8 cellular contexts compared by ENCODE assay signal in the genomic region with DNA sequence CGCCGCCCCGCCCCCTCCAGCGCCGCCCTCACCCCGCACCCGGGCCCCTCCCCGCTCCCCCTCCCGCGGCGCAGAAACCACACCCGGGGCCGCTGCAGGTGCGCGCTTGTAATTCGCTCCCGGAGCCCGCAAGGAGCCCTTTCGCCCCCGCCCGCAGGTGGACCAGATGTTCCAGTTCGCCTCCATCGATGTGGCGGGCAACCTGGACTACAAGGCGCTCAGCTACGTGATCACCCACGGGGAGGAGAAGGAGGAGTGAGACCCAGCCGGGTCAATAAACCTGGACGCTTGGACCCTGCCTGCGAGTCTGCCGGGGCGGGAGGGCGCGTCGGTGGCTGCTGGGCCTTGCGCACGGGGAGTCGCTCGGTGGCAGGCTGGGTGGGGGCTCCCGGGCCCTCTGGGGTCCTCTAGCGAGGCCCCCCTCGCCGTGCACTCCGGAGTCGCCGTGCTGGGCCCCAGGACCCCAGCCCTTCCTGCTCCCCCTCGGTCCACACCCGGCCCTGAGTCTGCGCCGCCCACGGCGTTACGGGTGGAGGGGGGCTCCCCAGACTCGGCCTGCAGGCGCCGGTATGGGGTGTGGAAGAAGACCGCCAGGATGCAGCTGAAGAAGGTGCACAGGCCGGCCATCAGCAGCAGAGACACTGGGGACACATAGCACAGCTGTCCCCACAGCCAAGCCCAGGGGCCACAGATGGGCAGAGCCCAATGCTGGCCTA. TPM values are rescaled to one million over a fixed set of nuclear protein-coding genes. Genes with fewer than 3 reads are reported as not detected.
DNase-seq lines count a peak whose midpoint lies in the region; ATAC-seq and TF ChIP-seq lines count a peak whose summit lies in the region.

No MANE protein-coding gene starts in this region.

- peaks cover 0 to 11% (median 5%) of the 10 kb centered on the region in 4 donors for H3K36me3 ChIP-seq in esophagus muscularis mucosa
- no peaks in the 10 kb centered on the region for H3K36me3 ChIP-seq in suprapubic skin

- intact Hi-C loops in esophagus muscularis mucosa (cut with DNase I): no loop called here

- H3K9me3 ChIP-seq in esophagus muscularis mucosa: no peaks in the 10 kb centered on the region
- no peaks in the 10 kb centered on the region for H3K9me3 ChIP-seq in suprapubic skin

- H3K4me1 ChIP-seq in esophagus muscularis mucosa (peaks cover 26 to 38% (median 31%) of the 10 kb centered on the region in 4 donors), suprapubic skin (peaks cover 67% of the 10 kb centered on the region)

- TF ChIP-seq CTCF in esophagus muscularis mucosa (IDR thresholded peaks at IDR 0.05) (no peak), suprapubic skin (IDR thresholded peaks at IDR 0.05) (no peak)

- H3K27ac ChIP-seq in esophagus muscularis mucosa (replicated peaks in 1 of 4) (no peak overlapping the region), suprapubic skin (no peak overlapping the region)

- TF ChIP-seq EP300 in esophagus muscularis mucosa (IDR thresholded peaks at IDR 0.05) (no peak), suprapubic skin (IDR thresholded peaks at IDR 0.05) (no peak)

- ATAC-seq in GM18517 (IDR thresholded peaks at IDR 0.05; ENCODE audit: unreplicated experiment) (no peak), GM21737 (IDR thresholded peaks at IDR 0.05; ENCODE audit: unreplicated experiment) (no peak)

- 55% methylated on average over 16 of the region's 58 CpGs for WGBS in esophagus muscularis mucosa
- 53% methylated on average over 14 of the region's 58 CpGs for WGBS in suprapubic skin

- DNase-seq in activated T-cell treated with anti-CD3 and anti-CD28 coated beads, Interleukin-2, amount 50 U/mL, for 1 hour: peak; percentile 50
- DNase-seq in activated T-cell treated with anti-CD3 and anti-CD28 coated beads for 4 hours: no peak
- DNase-seq in NCI-H69 (lab: John Stamatoyannopoulos, UW): peak; percentile 87
- DNase-seq in esophagus muscularis mucosa (ENCODE audit: extremely low spot score): no peak
- peak; percentile 79 to 82 for DNase-seq in suprapubic skin (ENCODE audit: low spot score in 2 of 2)
- no peak for DNase-seq in LoVo (ENCODE audit: low spot score)

- H3K27me3 ChIP-seq in esophagus muscularis mucosa (peaks cover 0 to 42% (median 0%) of the 10 kb centered on the region in 4 donors), suprapubic skin (no peaks in the 10 kb centered on the region)

- no peak for TF ChIP-seq POLR2A in esophagus muscularis mucosa (IDR thresholded peaks at IDR 0.05; ENCODE audit: low read depth)
- TF ChIP-seq POLR2A in suprapubic skin (IDR thresholded peaks at IDR 0.05): no peak

- peak overlapping the region in 3 of 4 donors; percentile 2 to 76 (median 19) for H3K4me3 ChIP-seq in esophagus muscularis mucosa
- H3K4me3 ChIP-seq in suprapubic skin: peak overlapping the region; percentile 60

RNA-seq across cellular contexts. Expression of gene SLC49A3, which starts 7.1 kb away (rescaled TPM):
- total RNA-seq in esophagus muscularis mucosa (1 to 10 TPM; 5.5 to 9.4 (median 7.6) TPM), suprapubic skin (10 to 100 TPM in 3 of 4 donors, 1 to 10 TPM in 1; 8.9 to 21.1 (median 17.4) TPM)

RNA-seq across cellular contexts. Expression of gene MYL5, which starts 7.6 kb away (rescaled TPM):
- 1 to 10 TPM; 7.9 to 9.9 (median 9.6) TPM for total RNA-seq in esophagus muscularis mucosa
- total RNA-seq in suprapubic skin: 10 to 100 TPM in 2 of 4 donors, 1 to 10 TPM in 2; 5.3 to 20.4 (median 10.5) TPM

RNA-seq across cellular contexts. Expression of gene ATP5ME, which starts 7.8 kb away (rescaled TPM):
- total RNA-seq in esophagus muscularis mucosa (100 to 1,000 TPM; 111 to 224 (median 154) TPM), suprapubic skin (100 to 1,000 TPM in 2 of 4 donors, 10 to 100 TPM in 2; 60.2 to 167 (median 102) TPM)

RNA-seq across cellular contexts. Expression of gene PCGF3, which starts 23.7 kb away (rescaled TPM):
- total RNA-seq in esophagus muscularis mucosa (10 to 100 TPM; 31.7 to 35.3 (median 34.7) TPM), suprapubic skin (100 to 1,000 TPM in 1 of 4 donors, 10 to 100 TPM in 3; 59.7 to 152 (median 71.2) TPM)

RNA-seq across cellular contexts. Expression of gene PDE6B, which starts 56.5 kb away (rescaled TPM):
- total RNA-seq in esophagus muscularis mucosa (1 to 10 TPM; 2.2 to 5.8 (median 4.4) TPM), suprapubic skin (1 to 10 TPM in 1 of 4 donors, under 1 TPM in 1, not detected in 2; 0.95 to 9.5 TPM)

Comparison
In these comparisons a context has a peak if more than half of its experiments do, and no peak if none do; other contexts are left out.
1. DNase-seq: peak in activated T-cell treated with anti-CD3 and anti-CD28 coated beads, Interleukin-2, amount 50 U/mL, for 1 hour (single experiment), NCI-H69 (single experiment) and suprapubic skin (2 of 2); none in activated T-cell treated with anti-CD3 and anti-CD28 coated beads for 4 hours (single experiment), esophagus muscularis mucosa (single experiment) and LoVo (single experiment).